14 cellular contexts compared by ENCODE assay signal in the genomic region with DNA sequence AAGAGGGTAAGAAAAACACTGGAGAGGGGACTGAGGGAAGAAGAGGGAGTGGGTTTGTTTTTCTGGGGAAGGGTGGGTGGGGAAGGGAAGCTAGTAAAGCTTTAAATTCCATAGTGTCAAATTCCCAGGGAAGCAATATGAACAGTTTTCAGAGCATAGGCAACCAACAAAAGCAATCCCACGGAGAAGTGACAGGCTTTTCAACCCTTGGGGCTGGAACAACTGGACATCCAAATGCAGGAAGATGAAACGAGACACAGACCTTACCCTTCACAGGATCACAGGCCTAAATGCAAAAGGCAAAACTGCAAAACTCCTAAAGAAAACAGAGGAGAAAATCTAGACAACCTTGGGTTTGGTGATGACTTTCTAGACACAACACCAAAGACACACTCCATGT.
DNase-seq lines count a peak whose midpoint lies in the region; ATAC-seq and TF ChIP-seq lines count a peak whose summit lies in the region.
"Had no signal": no experiment of that assay in that cellular context is flagged by ENCODE, and none has a peak within 500 bp of the region (broad histone marks: within the 10 kb centered on the region; RNA-seq: fewer than 3 reads in every experiment).

No MANE protein-coding gene starts in this region.

- H3K4me1 ChIP-seq in heart left ventricle, result peaks cover 0 to 96% (median 52%) of the 10 kb centered on the region in 12 donors
- peaks cover 78% of the 10 kb centered on the region for H3K4me1 ChIP-seq in upper lobe of right lung

- H3K9me3 Mint-ChIP-seq in chondrocyte (ENCODE audit: low read depth), result no peaks in the 10 kb centered on the region
- no peaks in the 10 kb centered on the region for H3K9me3 Mint-ChIP-seq in nephron progenitor cell

- ATAC-seq in heart left ventricle, result no peak
- no peak for ATAC-seq in left ventricle myocardium superior
- no peak for ATAC-seq in upper lobe of right lung
- no peak for ATAC-seq in GM21381 (IDR thresholded peaks at IDR 0.05; ENCODE audit: unreplicated experiment)

- H3K27ac Mint-ChIP-seq in chondrocyte (ENCODE audit: unreplicated experiment) (peak overlapping the region; percentile 92), nephron progenitor cell (peak overlapping the region; percentile 94)

- WGBS in heart left ventricle, 4 donors, result 37 to 62% (median 45%) methylated on average over 2 of the region's 2 CpGs

- no peak for DNase-seq in heart left ventricle
- no peak for DNase-seq in left ventricle myocardium superior
- no peak for DNase-seq in chondrocyte (ENCODE audit: low spot score)
- DNase-seq in nephron progenitor cell, result no peak
- DNase-seq in upper lobe of right lung, result no peak
- DNase-seq in mucosa of gallbladder (ENCODE audit: low spot score), result no peak
- DNase-seq in SW480 (ENCODE audit: low spot score), result no peak
- DNase-seq: effector CD8-positive, alpha-beta T cell; islet precursor cell; NCI-H1930; stimulated activated CD4-positive, alpha-beta T cell treated with anti-CD3 and anti-CD28 coated beads, Interleukin-12 subunit alpha, Interleukin-12 subunit beta, amount 100 ng/mL, for 4 hours; trophoblast cell had no signal

- no peaks in the 10 kb centered on the region for H3K27me3 Mint-ChIP-seq in chondrocyte (ENCODE audit: low read depth)
- no peaks in the 10 kb centered on the region for H3K27me3 Mint-ChIP-seq in nephron progenitor cell (ENCODE audit: low read depth, poor library complexity)

- H3K4me1 Mint-ChIP-seq in chondrocyte (ENCODE audit: low read depth) (peaks cover 69% of the 10 kb centered on the region), nephron progenitor cell (peaks cover 71% of the 10 kb centered on the region)

- no peak for TF ChIP-seq CTCF in heart left ventricle (IDR thresholded peaks at IDR 0.05)
- no peak for TF ChIP-seq CTCF in chondrocyte (IDR thresholded peaks at IDR 0.05)
- no peak for TF ChIP-seq CTCF in nephron progenitor cell (IDR thresholded peaks at IDR 0.05)
- no peak for TF ChIP-seq CTCF in upper lobe of right lung (IDR thresholded peaks at IDR 0.05)

- no peak for TF ChIP-seq POLR2A in heart left ventricle (IDR thresholded peaks at IDR 0.05)

- H3K9me3 ChIP-seq in heart left ventricle, result no peaks in the 10 kb centered on the region
- H3K9me3 ChIP-seq in upper lobe of right lung, result no peaks in the 10 kb centered on the region

- H3K36me3 Mint-ChIP-seq in chondrocyte (ENCODE audit: low read depth), result no peaks in the 10 kb centered on the region
- peaks cover 17% of the 10 kb centered on the region for H3K36me3 Mint-ChIP-seq in nephron progenitor cell (ENCODE audit: low read depth)

- H3K27ac ChIP-seq in heart left ventricle (peak overlapping the region; percentile 63 to 93 (median 82)), upper lobe of right lung (peak overlapping the region; percentile 70)
- H3K27ac ChIP-seq: neural progenitor cell had no signal

- H3K4me3 Mint-ChIP-seq in chondrocyte (ENCODE audit: unreplicated experiment), result no peak overlapping the region
- H3K4me3 Mint-ChIP-seq in nephron progenitor cell, result peak overlapping the region; percentile 37
- H3K4me3 Mint-ChIP-seq: neural progenitor cell had no signal

- intact Hi-C loops in heart left ventricle (cut with DNase I), result loop anchor here in 4 of 10 donors (5.0 to 10.0 kb wide), 4 partner anchors 52 to 175 kb away; no protein-coding TSS in a partner anchor
- intact Hi-C loops in left ventricle myocardium superior (cut with micrococcal nuclease), result no loop called here
- intact Hi-C loops in upper lobe of right lung (cut with DNase I), result no loop called here

- H3K4me3 ChIP-seq in heart left ventricle (peak overlapping the region in 3 of 12 donors; percentile 2 to 43 (median 3)), upper lobe of right lung (no peak overlapping the region)
- H3K4me3 ChIP-seq: neural progenitor cell had no signal

- no peaks in the 10 kb centered on the region for H3K27me3 ChIP-seq in heart left ventricle
- H3K27me3 ChIP-seq in upper lobe of right lung, result no peaks in the 10 kb centered on the region
- H3K27me3 ChIP-seq: neural progenitor cell had no signal

- peaks cover 0 to 11% (median 0%) of the 10 kb centered on the region in 9 donors for H3K36me3 ChIP-seq in heart left ventricle
- no peaks in the 10 kb centered on the region for H3K36me3 ChIP-seq in upper lobe of right lung
- H3K36me3 ChIP-seq: neural progenitor cell had no signal
